In the genomic region with DNA sequence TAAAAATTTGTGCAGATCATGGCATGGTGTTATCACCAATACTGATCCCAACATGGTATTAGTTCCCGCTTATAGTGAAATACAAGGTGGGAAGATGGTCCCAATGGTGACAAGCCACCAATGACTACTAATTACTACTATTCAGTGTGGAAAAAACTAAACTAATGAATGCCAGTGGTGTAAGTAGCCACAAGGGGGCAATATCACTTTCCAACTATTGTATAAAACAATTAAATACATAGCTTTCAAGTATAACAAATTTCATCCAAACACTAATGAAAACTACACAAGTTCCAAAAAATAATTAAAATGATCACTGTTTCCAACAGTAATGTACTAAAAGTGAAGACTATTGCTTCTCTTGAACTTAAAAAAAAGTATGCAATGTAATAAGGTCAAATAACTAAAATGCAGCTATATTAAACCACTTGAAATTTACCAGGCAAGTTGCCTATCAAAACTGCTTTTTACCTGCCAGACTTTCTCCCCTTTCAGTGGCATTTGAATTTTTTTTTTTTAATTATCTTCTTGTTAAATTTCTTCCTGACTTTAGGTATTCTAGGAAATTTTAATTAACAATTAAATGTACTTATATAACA, we compare ENCODE assay signal across 8 cellular contexts. TPM values are rescaled to one million over a fixed set of nuclear protein-coding genes. Genes with fewer than 3 reads are reported as not detected.
DNase-seq lines count a peak whose midpoint lies in the region; ATAC-seq and TF ChIP-seq lines count a peak whose summit lies in the region.

No MANE protein-coding gene starts in this region.

- no peaks in the 10 kb centered on the region for H3K79me2 ChIP-seq in OCI-LY7 (ENCODE audit: insufficient read depth, low read depth, low read length)

- H3K27ac Mint-ChIP-seq in Caco-2 (ENCODE audit: unreplicated experiment) (no peak overlapping the region), naive B cell (no peak overlapping the region)

- DNase-seq in Caco-2: peak in 1 of 2 experiments; percentile 37
- DNase-seq in HT-29 (ENCODE audit: low spot score): peak; percentile 71
- DNase-seq in OCI-LY7 (ENCODE audit: low spot score): peak; percentile 76
- DNase-seq in dorsolateral prefrontal cortex: no peak
- DNase-seq in naive B cell: peak; percentile 46
- no peak for DNase-seq in activated gamma-delta T cell treated with Interleukin-2 at 50 U/mL for 16 hours
- DNase-seq in HK-2 (ENCODE audit: unreplicated experiment): no peak

- no peaks in the 10 kb centered on the region for H3K9me3 ChIP-seq in Caco-2
- no peaks in the 10 kb centered on the region for H3K9me3 ChIP-seq in OCI-LY7 (ENCODE audit: low read length)

- TF ChIP-seq CTCF in Caco-2 (IDR thresholded peaks at IDR 0.05; ENCODE audit: insufficient read depth in 1 of 2, low read depth in 1 of 2, low read length in 1 of 2, severe bottlenecking in 1 of 2, unreplicated experiment in 1 of 2): peak; percentile 60 to 63
- peak; percentile 95 for TF ChIP-seq CTCF in OCI-LY7 (conservative IDR thresholded peaks at IDR 0.05; ENCODE audit: low read length)
- TF ChIP-seq CTCF in dorsolateral prefrontal cortex (IDR thresholded peaks at IDR 0.05 in 54 of 56, conservative IDR thresholded peaks at IDR 0.05 in 2 of 56; ENCODE audit: low read depth in 1 of 56, partially characterized antibody in 56 of 56): peak; percentile 62 to 90 (median 77)

- no peak overlapping the region for H3K4me2 ChIP-seq in OCI-LY7 (ENCODE audit: low read length)

- H3K27me3 Mint-ChIP-seq in Caco-2 (ENCODE audit: insufficient read depth, unreplicated experiment) (no peaks in the 10 kb centered on the region), naive B cell (no peaks in the 10 kb centered on the region)

- CTCF ChIA-PET in Caco-2 (lab: Charles Lee) (interaction anchor here (0.6 to 2.5 kb wide), 14 partner anchors 15 to 195 kb away, joined by 3 to 48 read pairs (median 4); a partner anchor contains a TSS), OCI-LY7 (lab: Charles Lee; ENCODE audit: unreplicated experiment) (interaction anchor here (0.6 to 2.0 kb wide), 5 partner anchors 9 to 181 kb away, joined by 3 to 11 read pairs (median 4); no protein-coding TSS in a partner anchor)

- no peaks in the 10 kb centered on the region for H3K9me2 ChIP-seq in OCI-LY7 (ENCODE audit: insufficient read depth, low read length)

- H3K36me3 Mint-ChIP-seq in Caco-2 (ENCODE audit: insufficient read depth, unreplicated experiment) (peaks cover 18% of the 10 kb centered on the region), naive B cell (peaks cover 0 to 15% of the 10 kb centered on the region in 2 donors)

- H2AFZ ChIP-seq in OCI-LY7 (ENCODE audit: low read length): no peak overlapping the region

- ATAC-seq in naive B cell (ENCODE audit: low read depth in 2 of 2) (peak; percentile 51 to 58), GM21360 (IDR thresholded peaks at IDR 0.05; ENCODE audit: unreplicated experiment) (no peak)

- H3K9me3 Mint-ChIP-seq in Caco-2 (ENCODE audit: unreplicated experiment) (no peaks in the 10 kb centered on the region), naive B cell (no peaks in the 10 kb centered on the region)

- BruUV-seq in Caco-2 (replicated peaks; lab: Mats Ljungman, UMichigan) (no TSS peak), OCI-LY7 (replicated peaks; lab: Mats Ljungman, UMichigan) (no TSS peak)

- H3K4me3 ChIP-seq in Caco-2 (ENCODE audit: low read depth, low read length): no peak overlapping the region
- H3K4me3 ChIP-seq in OCI-LY7 (ENCODE audit: low read depth, low read length, poor library complexity, severe bottlenecking): no peak overlapping the region
- no peak overlapping the region for H3K4me3 ChIP-seq in dorsolateral prefrontal cortex

- no peak overlapping the region for H3K27ac ChIP-seq in OCI-LY7 (ENCODE audit: low read depth, low read length, poor library complexity, severe bottlenecking)
- H3K27ac ChIP-seq in dorsolateral prefrontal cortex: no peak overlapping the region

- intact Hi-C loops in Caco-2 (cut with micrococcal nuclease; ENCODE audit: unreplicated experiment): loop anchor here (1.0 to 5.0 kb wide), 2 partner anchors 162 to 177 kb away; a partner anchor contains a TSS
- intact Hi-C loops in OCI-LY7 (cut with micrococcal nuclease; ENCODE audit: unreplicated experiment): loop anchor here (1.0 to 5.0 kb wide), 2 partner anchors 123 to 177 kb away; no protein-coding TSS in a partner anchor
- intact Hi-C loops in dorsolateral prefrontal cortex (cut with DNase I): loop anchor here (1.0 to 5.0 kb wide), 2 partner anchors 177 kb away; no protein-coding TSS in a partner anchor

- POLR2A ChIA-PET in Caco-2 (lab: Charles Lee) (interaction anchor here (0.6 to 1.2 kb wide), 4 partner anchors 117 to 172 kb away, joined by 4 to 6 read pairs (median 5); a partner anchor contains a TSS), OCI-LY7 (lab: Charles Lee) (interaction anchor here (0.6 to 1.2 kb wide), 8 partner anchors 26 to 683 kb away, joined by 3 to 5 read pairs (median 4); a partner anchor contains a TSS)

- H3K4me3 Mint-ChIP-seq in Caco-2 (ENCODE audit: unreplicated experiment): no peak overlapping the region
- no peak overlapping the region for H3K4me3 Mint-ChIP-seq in naive B cell

- H3K4me1 Mint-ChIP-seq in Caco-2 (ENCODE audit: low read depth, unreplicated experiment) (peaks cover 6% of the 10 kb centered on the region), naive B cell (peaks cover 4 to 6% (median 4%) of the 10 kb centered on the region in 3 donors)

- H3K27me3 ChIP-seq in Caco-2 (replicated peaks; ENCODE audit: control insufficient read depth, insufficient read depth, low read length): no peaks in the 10 kb centered on the region
- H3K27me3 ChIP-seq in dorsolateral prefrontal cortex: no peaks in the 10 kb centered on the region

- no peaks in the 10 kb centered on the region for H3K36me3 ChIP-seq in Caco-2 (ENCODE audit: control insufficient read depth, insufficient read depth, low read length)
- peaks cover 7% of the 10 kb centered on the region; the same call in 1 of the 2 replicates for H3K36me3 ChIP-seq in OCI-LY7 (ENCODE audit: insufficient read depth, low read length)

- H3K4me1 ChIP-seq in Caco-2 (peaks cover 23% of the 10 kb centered on the region), OCI-LY7 (ENCODE audit: insufficient read depth, low read length, poor library complexity, severe bottlenecking) (no peaks in the 10 kb centered on the region)

- no peaks in the 10 kb centered on the region for H4K20me1 ChIP-seq in OCI-LY7 (ENCODE audit: insufficient read depth, low read length)

RNA-seq across cellular contexts. Expression of a gene that starts 58.0 kb away (rescaled TPM):
- total RNA-seq in Caco-2 (2022) (2.7 and 3.0 TPM in 2 replicates), OCI-LY7 (2022) (7.9 and 9.0 TPM in 2 replicates), dorsolateral prefrontal cortex (10 to 100 TPM in 118 of 120 experiments, 1 to 10 TPM in 2; 4.4 to 80.4 (median 28.9) TPM)
- total RNA-seq in HT-29 (2014; rRNA removed; shearing (Covaris generic)): 0.13 and 0.25 TPM in 2 replicates
- 2.8 and 4.0 TPM in 2 replicates for total RNA-seq in OCI-LY7 (2014; rRNA removed; shearing (Covaris generic))
- polyA plus RNA-seq in naive B cell (ENCODE audit: low read depth in 6 of 6): under 1 TPM in 5 of 6 donors, not detected in 1; 0.38 to 0.76 (median 0.59) TPM

Comparison
In these comparisons a context has a peak if more than half of its experiments do, and no peak if none do; other contexts are left out.
1. DNase-seq: peak in HT-29 (single experiment), OCI-LY7 (single experiment) and naive B cell (single experiment); none in dorsolateral prefrontal cortex (0 of 10), activated gamma-delta T cell treated with Interleukin-2 at 50 U/mL for 16 hours (single experiment) and HK-2 (single experiment).
2. Peak in every context shown above with its lines, with median percentiles within 50 percentile points of each other: CTCF ChIP-seq.